ENCODE assay signal across 8 cellular contexts in genomic region chr13:106533940-106534843, GRCh38. TPM values are rescaled to one million over a fixed set of nuclear protein-coding genes. Genes with fewer than 3 reads are reported as not detected.
DNase-seq lines count a peak whose midpoint lies in the region; ATAC-seq and TF ChIP-seq lines count a peak whose summit lies in the region.

No MANE protein-coding gene starts in this region.

- H3K9ac ChIP-seq in Karpas-422 (ENCODE audit: low read length), result no peak overlapping the region

- H3K9me2 ChIP-seq in Karpas-422 (replicated peaks; ENCODE audit: insufficient read depth, low read length), result no peaks in the 10 kb centered on the region

- peak overlapping the region; percentile 67 for H3K4me3 Mint-ChIP-seq in activated naive CD8-positive, alpha-beta T cell treated with anti-CD3 and anti-CD28 coated beads, Interleukin-2, amount 50 U/mL, for 24 hours
- peak overlapping the region; percentile 95 for H3K4me3 Mint-ChIP-seq in glutamatergic neuron (ENCODE audit: unreplicated experiment)

- no peaks in the 10 kb centered on the region for H3K9me3 ChIP-seq in Karpas-422 (ENCODE audit: low read length)

- peaks cover 45% of the 10 kb centered on the region for H3K27me3 Mint-ChIP-seq in activated naive CD8-positive, alpha-beta T cell treated with anti-CD3 and anti-CD28 coated beads, Interleukin-2, amount 50 U/mL, for 24 hours
- H3K27me3 Mint-ChIP-seq in glutamatergic neuron (ENCODE audit: unreplicated experiment), result peaks cover 7% of the 10 kb centered on the region

- no peak for ATAC-seq in activated naive CD8-positive, alpha-beta T cell treated with anti-CD3 and anti-CD28 coated beads, Interleukin-2, amount 50 U/mL, for 24 hours
- peak; percentile 7 for ATAC-seq in omental fat pad (ENCODE audit: low FRiP score)
- ATAC-seq in GM18870 (IDR thresholded peaks at IDR 0.05; ENCODE audit: unreplicated experiment), result no peak

- no peaks in the 10 kb centered on the region for H3K27me3 ChIP-seq in Karpas-422 (ENCODE audit: low read length)

- no peak overlapping the region for H3K27ac Mint-ChIP-seq in activated naive CD8-positive, alpha-beta T cell treated with anti-CD3 and anti-CD28 coated beads, Interleukin-2, amount 50 U/mL, for 24 hours
- peak overlapping the region; percentile 77 for H3K27ac Mint-ChIP-seq in glutamatergic neuron (ENCODE audit: unreplicated experiment)

- no peak overlapping the region for H2AFZ ChIP-seq in Karpas-422 (ENCODE audit: low read length)

- H3K4me2 ChIP-seq in Karpas-422 (ENCODE audit: low read depth, low read length, poor library complexity, severe bottlenecking), result no peak overlapping the region

- H3K4me1 ChIP-seq in Karpas-422 (ENCODE audit: low read length), result peaks cover 12% of the 10 kb centered on the region

- H3K79me2 ChIP-seq in Karpas-422 (ENCODE audit: low read length), result no peaks in the 10 kb centered on the region

- no peaks in the 10 kb centered on the region for H3K36me3 ChIP-seq in Karpas-422 (ENCODE audit: insufficient read depth, low read length)

- no peak overlapping the region for H3K27ac ChIP-seq in Karpas-422 (ENCODE audit: low read length)

- H3K36me3 Mint-ChIP-seq in activated naive CD8-positive, alpha-beta T cell treated with anti-CD3 and anti-CD28 coated beads, Interleukin-2, amount 50 U/mL, for 24 hours (ENCODE audit: low read depth), result no peaks in the 10 kb centered on the region
- no peaks in the 10 kb centered on the region for H3K36me3 Mint-ChIP-seq in glutamatergic neuron (ENCODE audit: unreplicated experiment)

- TF ChIP-seq CTCF in glutamatergic neuron (IDR thresholded peaks at IDR 0.05; ENCODE audit: partially characterized antibody, unreplicated experiment) (no peak), omental fat pad (IDR thresholded peaks at IDR 0.05) (no peak)

- H3K4me1 Mint-ChIP-seq in activated naive CD8-positive, alpha-beta T cell treated with anti-CD3 and anti-CD28 coated beads, Interleukin-2, amount 50 U/mL, for 24 hours, result peaks cover 22% of the 10 kb centered on the region
- H3K4me1 Mint-ChIP-seq in glutamatergic neuron (ENCODE audit: low read depth, unreplicated experiment), result peaks cover 20% of the 10 kb centered on the region

- no peaks in the 10 kb centered on the region for H3K9me3 Mint-ChIP-seq in activated naive CD8-positive, alpha-beta T cell treated with anti-CD3 and anti-CD28 coated beads, Interleukin-2, amount 50 U/mL, for 24 hours
- peaks cover 17% of the 10 kb centered on the region for H3K9me3 Mint-ChIP-seq in glutamatergic neuron (ENCODE audit: unreplicated experiment)

- H3K4me3 ChIP-seq in Karpas-422 (ENCODE audit: low read length), result no peak overlapping the region

- DNase-seq in DMS 273 (lab: John Stamatoyannopoulos, UW; ENCODE audit: unreplicated experiment) (peak; percentile 67), DMS 273 treated with DMSO at 0.1 percent for 48 hours (lab: John Stamatoyannopoulos, UW) (no peak), NCI-H82 treated with DMSO at 0.1 percent for 48 hours (lab: John Stamatoyannopoulos, UW; ENCODE audit: unreplicated experiment) (peak; percentile 40), glutamatergic neuron (peak; percentile 53), omental fat pad (ENCODE audit: low spot score) (no peak), Karpas-422 (no peak)
- peak; percentile 14 for DNase-seq in activated naive CD8-positive, alpha-beta T cell treated with anti-CD3 and anti-CD28 coated beads, Interleukin-2, amount 50 U/mL, for 24 hours

- peaks cover 7% of the 10 kb centered on the region; the same call in 1 of the 2 replicates for H4K20me1 ChIP-seq in Karpas-422 (ENCODE audit: insufficient read depth, low read depth, low read length)

RNA-seq across cellular contexts. Expression of gene EFNB2, which starts 1.3 kb away (rescaled TPM):
- total RNA-seq in glutamatergic neuron (ENCODE audit: unreplicated experiment), result 51.1 TPM
- total RNA-seq in omental fat pad, result 10 to 100 TPM; 11.9 to 50.4 (median 37.4) TPM
- total RNA-seq in Karpas-422 (2014; rRNA removed; shearing (Covaris generic); ENCODE audit: low replicate concordance), result 0.07 TPM in 1 of 2 replicates, not detected in the other

RNA-seq across cellular contexts. Expression of gene ARGLU1, which starts 33.7 kb away (rescaled TPM):
- total RNA-seq in glutamatergic neuron (ENCODE audit: unreplicated experiment), result 129 TPM
- total RNA-seq in omental fat pad, result 100 to 1,000 TPM in 3 of 4 donors, 10 to 100 TPM in 1; 70.8 to 154 (median 122) TPM
- 106 and 147 TPM in 2 replicates for total RNA-seq in Karpas-422 (2014; rRNA removed; shearing (Covaris generic); ENCODE audit: low replicate concordance)

Comparison
In these comparisons a context has a peak if more than half of its experiments do, and no peak if none do; other contexts are left out.
1. DNase-seq: peak in DMS 273 (single experiment), NCI-H82 treated with DMSO at 0.1 percent for 48 hours (single experiment), activated naive CD8-positive, alpha-beta T cell treated with anti-CD3 and anti-CD28 coated beads, Interleukin-2, amount 50 U/mL, for 24 hours (single experiment) and glutamatergic neuron (single experiment); none in DMS 273 treated with DMSO at 0.1 percent for 48 hours (single experiment), omental fat pad (single experiment) and Karpas-422 (single experiment).
2. RNA of gene EFNB2, which starts 1.3 kb away (total RNA-seq): 51.1 TPM in glutamatergic neuron (single experiment) and 11.9 to 50.4 TPM in omental fat pad; 0.07 TPM in Karpas-422; every median in the first group is over 10 times any median in the second.